Comparison of ENCODE assay signal across 1 cellular context in genomic region chr12:19852100-19852855, GRCh38.
TF ChIP-seq lines count a peak whose summit lies in the region.

No MANE protein-coding gene starts in this region.

TF ChIP-seq in A549, 52 proteins besides CTCF, POLR2A, EP300 and RAD21 (continued from another document):
- TF ChIP-seq KDM1A (IDR thresholded peaks at IDR 0.05; ENCODE audit: low read depth) (no peak), CHD4 (IDR thresholded peaks at IDR 0.05; ENCODE audit: borderline replicate concordance) (no peak), HEYL (CRISPR knock-in tag; IDR thresholded peaks at IDR 0.05) (no peak)
